Comparison of ENCODE assay signal across 8 cellular contexts in the genomic region with DNA sequence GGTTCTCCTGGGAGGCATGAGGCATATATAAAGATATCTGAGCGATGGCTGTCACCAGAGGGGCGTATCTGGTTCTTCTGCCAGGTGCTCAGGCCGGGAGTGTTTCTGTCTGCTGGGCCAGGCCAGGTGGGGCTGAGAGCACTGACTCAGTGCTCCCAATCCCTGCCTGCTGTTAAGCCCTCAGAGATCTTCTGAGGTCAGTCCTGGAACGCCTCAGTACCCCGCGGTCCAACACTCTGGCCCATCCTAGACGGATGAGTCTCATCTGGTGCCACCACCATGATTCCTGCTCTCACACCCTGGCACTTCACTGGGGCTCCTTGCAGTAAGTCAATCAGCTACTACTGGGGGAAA. TPM values are rescaled to one million over a fixed set of nuclear protein-coding genes. Genes with fewer than 3 reads are reported as not detected.
DNase-seq lines count a peak whose midpoint lies in the region; ATAC-seq lines count a peak whose summit lies in the region.

No MANE protein-coding gene starts in this region.

- H3K4me1 ChIP-seq in duodenal mucosa (ENCODE audit: control insufficient read depth in 1 of 2, insufficient read depth in 2 of 2, low read length in 2 of 2), result peaks cover 31 to 32% of the 10 kb centered on the region in 2 donors
- peaks cover 34% of the 10 kb centered on the region for H3K4me1 ChIP-seq in skeletal muscle satellite cell (ENCODE audit: control insufficient read depth, insufficient read depth, low read length)

- H3K36me3 ChIP-seq in duodenal mucosa (ENCODE audit: control insufficient read depth in 1 of 2, insufficient read depth in 2 of 2, low read length in 2 of 2), result no peaks in the 10 kb centered on the region
- no peaks in the 10 kb centered on the region for H3K36me3 ChIP-seq in skeletal muscle satellite cell (ENCODE audit: insufficient read depth, low read length)

- H3K4me3 ChIP-seq in duodenal mucosa (ENCODE audit: low read depth in 1 of 2, low read length in 2 of 2) (peak overlapping the region in 1 of 2 donors; percentile 33), skeletal muscle satellite cell (ENCODE audit: low read length) (peak overlapping the region; percentile 33)

- H3K9me3 ChIP-seq in duodenal mucosa (ENCODE audit: control insufficient read depth in 1 of 2, low read length in 2 of 2), result no peaks in the 10 kb centered on the region
- H3K9me3 ChIP-seq in skeletal muscle satellite cell (replicated peaks; ENCODE audit: low read length), result no peaks in the 10 kb centered on the region

- DNase-seq in RKO (ENCODE audit: low spot score), result no peak
- DNase-seq in DMS 273 (lab: John Stamatoyannopoulos, UW; ENCODE audit: unreplicated experiment), result no peak
- DNase-seq in activated naive CD4-positive, alpha-beta T cell treated with Interleukin-2 at 50 U/mL for 16 hours, result no peak

- peak; percentile 7 for ATAC-seq in GM21367 (IDR thresholded peaks at IDR 0.05; ENCODE audit: unreplicated experiment)
- ATAC-seq in HG03571 (IDR thresholded peaks at IDR 0.05; ENCODE audit: unreplicated experiment), result peak; percentile 19
- ATAC-seq in GM21825 (IDR thresholded peaks at IDR 0.05; ENCODE audit: unreplicated experiment), result no peak

- peak overlapping the region; percentile 9 to 45 for H3K9ac ChIP-seq in duodenal mucosa (ENCODE audit: low read depth in 1 of 2, low read length in 2 of 2)
- peak overlapping the region; percentile 41 for H3K9ac ChIP-seq in skeletal muscle satellite cell (ENCODE audit: low read depth, low read length)

- H3K4me2 ChIP-seq in skeletal muscle satellite cell (ENCODE audit: low read length), result peak overlapping the region; percentile 67

- peak overlapping the region; percentile 63 for H3K27ac ChIP-seq in duodenal mucosa (ENCODE audit: low read depth, low read length)

- H3K27me3 ChIP-seq in duodenal mucosa (ENCODE audit: control insufficient read depth in 1 of 2, insufficient read depth in 2 of 2, low read length in 2 of 2) (no peaks in the 10 kb centered on the region), skeletal muscle satellite cell (ENCODE audit: control insufficient read depth, insufficient read depth, low read length) (no peaks in the 10 kb centered on the region)

RNA-seq across cellular contexts. Expression of a gene that starts 7.5 kb away (rescaled TPM):
- 19.7 and 20.8 TPM in 2 replicates for total RNA-seq in skeletal muscle satellite cell (2012; rRNA removed)
